ENCODE assay signal across 1 cellular context in genomic region chr9:135439514-135439913, GRCh38. TPM values are rescaled to one million over a fixed set of nuclear protein-coding genes. Genes with fewer than 3 reads are reported as not detected.
"Had no signal": no experiment of that assay in that cellular context is flagged by ENCODE, and none has a peak within 500 bp of the region (broad histone marks: within the 10 kb centered on the region; RNA-seq: fewer than 3 reads in every experiment).

No MANE protein-coding gene starts in this region.

RNA-seq across cellular contexts. Expression of gene PPP1R26, which starts 40.1 kb away (rescaled TPM):
- total RNA-seq: activated CD8-positive, alpha-beta T cell treated with anti-CD3 and anti-CD28 coated beads, Interleukin-2, amount 10 ng/mL, durations not matched to agents 7 days and 5 days had no signal
